Comparison of ENCODE assay signal across 25 cellular contexts in the genomic region with DNA sequence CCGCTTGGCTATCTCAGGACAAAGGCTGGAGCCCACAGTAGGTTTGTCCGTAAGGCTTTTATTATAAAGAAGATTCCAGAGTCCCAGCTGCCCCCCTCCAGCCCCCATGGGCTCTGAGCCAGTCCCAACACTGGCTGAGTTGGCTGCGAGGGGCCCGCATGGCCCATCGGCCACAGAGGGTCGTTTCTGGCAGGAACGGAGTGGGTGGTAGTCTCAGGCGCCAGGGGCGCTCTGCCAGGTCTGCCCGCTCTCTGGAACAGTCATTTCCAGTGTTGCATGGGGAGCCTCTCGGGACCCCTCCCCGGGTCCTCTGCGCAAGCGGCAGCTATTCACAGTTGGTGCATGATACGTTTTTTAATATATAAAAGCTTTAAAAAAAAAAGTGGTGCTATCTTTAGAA. TPM values are rescaled to one million over a fixed set of nuclear protein-coding genes. Genes with fewer than 3 reads are reported as not detected.
DNase-seq lines count a peak whose midpoint lies in the region; ATAC-seq and TF ChIP-seq lines count a peak whose summit lies in the region.
"Had no signal": no experiment of that assay in that cellular context is flagged by ENCODE, and none has a peak within 500 bp of the region (broad histone marks: within the 10 kb centered on the region; RNA-seq: fewer than 3 reads in every experiment).

No MANE protein-coding gene starts in this region.

- H3K4me1 ChIP-seq in cardiac muscle cell (ENCODE audit: low read depth), result peaks cover 55% of the 10 kb centered on the region
- H3K4me1 ChIP-seq in right atrium auricular region, result peaks cover 0 to 79% of the 10 kb centered on the region in 2 donors
- H3K4me1 ChIP-seq in vagina, result peaks cover 79% of the 10 kb centered on the region
- peaks cover 21% of the 10 kb centered on the region for H3K4me1 ChIP-seq in osteoblast (ENCODE audit: insufficient read depth, low read length)
- H3K4me1 ChIP-seq: Caco-2 had no signal

- no peak overlapping the region for H2AFZ ChIP-seq in osteoblast (ENCODE audit: low read length)

- H3K27ac ChIP-seq in cardiac muscle cell, result peak overlapping the region; percentile 35
- no peak overlapping the region for H3K27ac ChIP-seq in right atrium auricular region
- H3K27ac ChIP-seq in vagina, result peak overlapping the region; percentile 85
- H3K27ac ChIP-seq in osteoblast (ENCODE audit: low read depth, low read length), result no peak overlapping the region
- H3K27ac ChIP-seq: KMS-11, thyroid gland, VCaP had no signal

- peaks cover 55% of the 10 kb centered on the region for H3K4me1 Mint-ChIP-seq in nephron

- DNase-seq in cardiac muscle cell (ENCODE audit: low read depth in 1 of 2, low spot score in 1 of 2), result no peak
- no peak for DNase-seq in right atrium auricular region (ENCODE audit: low spot score)
- DNase-seq in astrocyte of the hippocampus (ENCODE audit: low read depth, low spot score), result peak; percentile 45
- no peak for DNase-seq in vagina (ENCODE audit: extremely low spot score in 2 of 2)
- DNase-seq in activated CD8-positive, alpha-beta memory T cell treated with anti-CD3 and anti-CD28 coated beads for 24 hours, result no peak
- DNase-seq in osteoblast (ENCODE audit: insufficient read length, low spot score, missing footprints), result no peak
- DNase-seq: activated CD4-positive, alpha-beta T cell treated with anti-CD3 and anti-CD28 coated beads, Interleukin-2, amount 10 ng/mL, durations not matched to agents 7 days and 5 days; activated naive CD4-positive, alpha-beta T cell treated with anti-CD3 and anti-CD28 coated beads, Interleukin-2, amount 50 U/mL, for 16 hours; Caco-2; DND-41; GOT3; kidney glomerular epithelial cell; mammary epithelial cell; NCI-H524 treated with DMSO at 0.1 percent for 48 hours; stimulated activated CD4-positive, alpha-beta T cell treated with anti-CD3 and anti-CD28 coated beads, Interleukin-4, amount 100 ng/mL, for 24 hours; stimulated activated naive CD8-positive, alpha-beta T cell treated with anti-CD3 and anti-CD28 coated beads, Interleukin-15, Interleukin-2, amounts not matched to agents 100 U/mL and 50 U/mL, for 24 hours; thyroid gland had no signal

- no peaks in the 10 kb centered on the region for H3K9me3 Mint-ChIP-seq in nephron
- H3K9me3 Mint-ChIP-seq: activated CD4-positive, alpha-beta T cell treated with anti-CD3 and anti-CD28 coated beads, Interleukin-2, amount 10 ng/mL, durations not matched to agents 7 days and 5 days; activated T-helper 1 cell treated with anti-CD3 and anti-CD28 coated beads, Interleukin-12 subunit alpha, Interleukin-12 subunit beta, Interleukin-2, Interleukin-4 antibody, amounts not matched to agents 30 ng/mL and 10 ng/mL and 1 ng/mL, durations not matched to agents 14 hours and 24 hours and 36 hours; T-helper 2 cell treated with Interferon-gamma antibody and Interleukin-4, amounts not matched to agents 5 μg/mL and 100 μg/mL, for 36 hours had no signal

- peaks cover 3% of the 10 kb centered on the region for H3K79me2 ChIP-seq in osteoblast (ENCODE audit: insufficient read depth, low read length)

- H3K36me3 Mint-ChIP-seq in nephron (ENCODE audit: low read depth), result peaks cover 9% of the 10 kb centered on the region

- TF ChIP-seq CTCF in cardiac muscle cell (IDR thresholded peaks at IDR 0.05; ENCODE audit: low read depth, low read length) (no peak), right atrium auricular region (IDR thresholded peaks at IDR 0.05) (no peak), nephron (IDR thresholded peaks at IDR 0.05; ENCODE audit: unreplicated experiment in 3 of 3) (no peak), vagina (IDR thresholded peaks at IDR 0.05) (no peak), osteoblast (IDR thresholded peaks at IDR 0.05; ENCODE audit: extremely low read depth, low read depth, low read length) (no peak)

- H4K20me1 ChIP-seq in osteoblast (ENCODE audit: insufficient read depth, low read length), result no peaks in the 10 kb centered on the region

- intact Hi-C loops in vagina (cut with DNase I), result no loop called here

- no peak overlapping the region for H3K4me2 ChIP-seq in osteoblast (ENCODE audit: insufficient read depth, low read length)
- H3K4me2 ChIP-seq: KMS-11 had no signal

- no peak for ATAC-seq in HG03457 (IDR thresholded peaks at IDR 0.05; ENCODE audit: unreplicated experiment)
- ATAC-seq: stimulated activated naive CD8-positive, alpha-beta T cell treated with anti-CD3 and anti-CD28 coated beads, Interleukin-15, Interleukin-2, amounts not matched to agents 100 U/mL and 50 U/mL, for 24 hours had no signal

- H3K36me3 ChIP-seq in cardiac muscle cell (no peaks in the 10 kb centered on the region), right atrium auricular region (peaks cover 41% of the 10 kb centered on the region), vagina (peaks cover 0 to 17% of the 10 kb centered on the region in 2 donors), osteoblast (ENCODE audit: insufficient read depth, low read length) (peaks cover 43% of the 10 kb centered on the region)

- H3K27me3 ChIP-seq in cardiac muscle cell (no peaks in the 10 kb centered on the region), right atrium auricular region (no peaks in the 10 kb centered on the region), vagina (no peaks in the 10 kb centered on the region), osteoblast (ENCODE audit: insufficient read depth, low read length) (no peaks in the 10 kb centered on the region)
- H3K27me3 ChIP-seq: thyroid gland had no signal

- peak overlapping the region; percentile 34 to 85 (median 66) for H3K27ac Mint-ChIP-seq in nephron
- H3K27ac Mint-ChIP-seq: activated CD4-positive, alpha-beta T cell treated with anti-CD3 and anti-CD28 coated beads, Interleukin-2, amount 10 ng/mL, durations not matched to agents 7 days and 5 days; activated T-helper 1 cell treated with anti-CD3 and anti-CD28 coated beads, Interleukin-12 subunit alpha, Interleukin-12 subunit beta, Interleukin-2, Interleukin-4 antibody, amounts not matched to agents 30 ng/mL and 10 ng/mL and 1 ng/mL, durations not matched to agents 14 hours and 24 hours and 36 hours; T-helper 2 cell treated with Interferon-gamma antibody and Interleukin-4, amounts not matched to agents 5 μg/mL and 100 μg/mL, for 36 hours had no signal

- no peak overlapping the region for H3K4me3 Mint-ChIP-seq in nephron
- H3K4me3 Mint-ChIP-seq: activated CD4-positive, alpha-beta T cell treated with anti-CD3 and anti-CD28 coated beads, Interleukin-2, amount 10 ng/mL, durations not matched to agents 7 days and 5 days; activated T-helper 1 cell treated with anti-CD3 and anti-CD28 coated beads, Interleukin-12 subunit alpha, Interleukin-12 subunit beta, Interleukin-2, Interleukin-4 antibody, amounts not matched to agents 30 ng/mL and 10 ng/mL and 1 ng/mL, durations not matched to agents 14 hours and 24 hours and 36 hours; T-helper 2 cell treated with Interferon-gamma antibody and Interleukin-4, amounts not matched to agents 5 μg/mL and 100 μg/mL, for 36 hours had no signal

- H3K9me3 ChIP-seq in cardiac muscle cell (ENCODE audit: low read depth) (no peaks in the 10 kb centered on the region), right atrium auricular region (no peaks in the 10 kb centered on the region), vagina (no peaks in the 10 kb centered on the region), osteoblast (ENCODE audit: low read depth, low read length) (no peaks in the 10 kb centered on the region)
- H3K9me3 ChIP-seq: Caco-2, thyroid gland had no signal

- H3K27me3 Mint-ChIP-seq in nephron (ENCODE audit: low read depth), result peaks cover 3% of the 10 kb centered on the region

- TF ChIP-seq POLR2A in vagina (IDR thresholded peaks at IDR 0.05), result no peak

- H3K4me3 ChIP-seq in cardiac muscle cell (no peak overlapping the region), right atrium auricular region (no peak overlapping the region), vagina (no peak overlapping the region), osteoblast (ENCODE audit: insufficient read depth, low read length) (no peak overlapping the region)
- H3K4me3 ChIP-seq: thyroid gland had no signal

RNA-seq across cellular contexts. Expression of gene H1-8, which starts 12.2 kb away (rescaled TPM):
- total RNA-seq in cardiac muscle cell (not detected in 2 replicates), right atrium auricular region (not detected), vagina (not detected), osteoblast (not detected in 2 replicates)
- polyA plus RNA-seq in cardiac muscle cell, result not detected in 2 replicates
- total RNA-seq: activated CD4-positive, alpha-beta T cell treated with anti-CD3 and anti-CD28 coated beads, Interleukin-2, amount 10 ng/mL, durations not matched to agents 7 days and 5 days; activated T-helper 1 cell treated with anti-CD3 and anti-CD28 coated beads, Interleukin-12 subunit alpha, Interleukin-12 subunit beta, Interleukin-2, Interleukin-4 antibody, amounts not matched to agents 30 ng/mL and 10 ng/mL and 1 ng/mL, durations not matched to agents 14 hours and 24 hours and 36 hours; Caco-2; mammary epithelial cell; renal cortical epithelial cell; RPMI7951; thyroid gland had no signal
- polyA plus RNA-seq: mammary epithelial cell had no signal

RNA-seq across cellular contexts. Expression of gene RHO, which starts 26.7 kb away (rescaled TPM):
- total RNA-seq in cardiac muscle cell (not detected in 2 replicates), right atrium auricular region (not detected), vagina (not detected), osteoblast (not detected in 2 replicates)
- polyA plus RNA-seq in cardiac muscle cell, result not detected in 2 replicates
- total RNA-seq: activated CD4-positive, alpha-beta T cell treated with anti-CD3 and anti-CD28 coated beads, Interleukin-2, amount 10 ng/mL, durations not matched to agents 7 days and 5 days; activated T-helper 1 cell treated with anti-CD3 and anti-CD28 coated beads, Interleukin-12 subunit alpha, Interleukin-12 subunit beta, Interleukin-2, Interleukin-4 antibody, amounts not matched to agents 30 ng/mL and 10 ng/mL and 1 ng/mL, durations not matched to agents 14 hours and 24 hours and 36 hours; Caco-2; mammary epithelial cell; renal cortical epithelial cell; RPMI7951; thyroid gland had no signal
- polyA plus RNA-seq: mammary epithelial cell had no signal

RNA-seq across cellular contexts. Expression of gene PLXND1, which starts 51.3 kb away (rescaled TPM):
- total RNA-seq in cardiac muscle cell (24.6 and 56.5 TPM in 2 replicates), right atrium auricular region (10 to 100 TPM; 44.5 to 93.1 TPM), vagina (96.5 TPM), osteoblast (126 and 134 TPM in 2 replicates)
- 15.0 and 30.3 TPM in 2 replicates for polyA plus RNA-seq in cardiac muscle cell

Comparison
In these comparisons a context has a peak if more than half of its experiments do, and no peak if none do; other contexts are left out.
1. H3K27ac ChIP-seq: peak in cardiac muscle cell (single experiment) and vagina (single experiment); none in right atrium auricular region (0 of 2) and osteoblast (single experiment).